In genomic region chr6:169216830-169217229, GRCh38 we compare ENCODE assay signal across 17 cellular contexts. TPM values are rescaled to one million over a fixed set of nuclear protein-coding genes. Genes with fewer than 3 reads are reported as not detected.
"Had no signal": no experiment of that assay in that cellular context is flagged by ENCODE, and none has a peak within 500 bp of the region (broad histone marks: within the 10 kb centered on the region; RNA-seq: fewer than 3 reads in every experiment).

No MANE protein-coding gene starts in this region.

- H3K27ac Mint-ChIP-seq: activated naive CD8-positive, alpha-beta T cell treated with anti-CD3 and anti-CD28 coated beads, Interleukin-2, amount 10 ng/mL, durations not matched to agents 7 days and 5 days; activated T-cell treated with anti-CD3 and anti-CD28 coated beads, Interleukin-2, amount 50 U/mL, for 24 hours; naive thymus-derived CD4-positive, alpha-beta T cell; stimulated activated naive B cell treated with anti-CD40 and anti-IgM and Interleukin-4, amounts not matched to agents 10 μg/mL and 1 μg/mL and 100 μg/mL, for 72 hours; T-helper 17 cell; WTC11 had no signal

- H3K4me3 Mint-ChIP-seq: activated naive CD8-positive, alpha-beta T cell treated with anti-CD3 and anti-CD28 coated beads, Interleukin-2, amount 10 ng/mL, durations not matched to agents 7 days and 5 days; activated T-cell treated with anti-CD3 and anti-CD28 coated beads, Interleukin-2, amount 50 U/mL, for 24 hours; naive thymus-derived CD4-positive, alpha-beta T cell; stimulated activated naive B cell treated with anti-CD40 and anti-IgM and Interleukin-4, amounts not matched to agents 10 μg/mL and 1 μg/mL and 100 μg/mL, for 72 hours; T-helper 17 cell; WTC11 had no signal

- H3K9me3 Mint-ChIP-seq: WTC11 had no signal

- H3K27ac ChIP-seq: lower lobe of right lung, upper lobe of left lung had no signal

- H3K4me3 ChIP-seq: ascending aorta, lower lobe of right lung, upper lobe of left lung had no signal

- H3K36me3 ChIP-seq: lower lobe of right lung, upper lobe of left lung had no signal

- H3K27me3 Mint-ChIP-seq: activated naive CD8-positive, alpha-beta T cell treated with anti-CD3 and anti-CD28 coated beads, Interleukin-2, amount 10 ng/mL, durations not matched to agents 7 days and 5 days; activated T-cell treated with anti-CD3 and anti-CD28 coated beads, Interleukin-2, amount 50 U/mL, for 24 hours; naive thymus-derived CD4-positive, alpha-beta T cell; T-helper 17 cell had no signal

- DNase-seq: activated CD4-positive, alpha-beta T cell treated with anti-CD3 and anti-CD28 coated beads for 48 hours; activated naive CD8-positive, alpha-beta T cell treated with anti-CD3 and anti-CD28 coated beads, Interleukin-2, amount 10 ng/mL, durations not matched to agents 7 days and 5 days; activated T-cell treated with anti-CD3 and anti-CD28 coated beads, Interleukin-2, amount 50 U/mL, for 24 hours; glutamatergic neuron; left cardiac atrium; lower lobe of right lung; naive thymus-derived CD4-positive, alpha-beta T cell; posterior cingulate gyrus; right cardiac atrium; stimulated activated CD4-positive, alpha-beta T cell treated with anti-CD3 and anti-CD28 coated beads, Interleukin-2, amount 100 ng/mL, for 24 hours; stimulated activated naive B cell treated with anti-CD40 and anti-IgM and Interleukin-4, amounts not matched to agents 10 μg/mL and 1 μg/mL and 100 μg/mL, for 72 hours; T-helper 17 cell had no signal

- H3K27me3 ChIP-seq: ascending aorta, upper lobe of left lung had no signal

- H3K9me3 ChIP-seq: ascending aorta, lower lobe of right lung, upper lobe of left lung had no signal

- ATAC-seq: left cardiac atrium; lower lobe of right lung; naive thymus-derived CD4-positive, alpha-beta T cell; right cardiac atrium; stimulated activated naive B cell treated with anti-CD40 and anti-IgM and Interleukin-4, amounts not matched to agents 10 μg/mL and 1 μg/mL and 100 μg/mL, for 72 hours; T-helper 17 cell; WTC11 had no signal

RNA-seq across cellular contexts. Expression of gene THBS2, which starts 36.8 kb away (rescaled TPM):
- total RNA-seq: activated CD8-positive, alpha-beta memory T cell treated with anti-CD3 and anti-CD28 coated beads for 36 hours; activated naive CD8-positive, alpha-beta T cell treated with anti-CD3 and anti-CD28 coated beads, Interleukin-2, amount 10 ng/mL, durations not matched to agents 7 days and 5 days; endothelial cell of umbilical vein; naive thymus-derived CD4-positive, alpha-beta T cell; T-helper 17 cell had no signal
